9 cellular contexts compared by ENCODE assay signal in the genomic region with DNA sequence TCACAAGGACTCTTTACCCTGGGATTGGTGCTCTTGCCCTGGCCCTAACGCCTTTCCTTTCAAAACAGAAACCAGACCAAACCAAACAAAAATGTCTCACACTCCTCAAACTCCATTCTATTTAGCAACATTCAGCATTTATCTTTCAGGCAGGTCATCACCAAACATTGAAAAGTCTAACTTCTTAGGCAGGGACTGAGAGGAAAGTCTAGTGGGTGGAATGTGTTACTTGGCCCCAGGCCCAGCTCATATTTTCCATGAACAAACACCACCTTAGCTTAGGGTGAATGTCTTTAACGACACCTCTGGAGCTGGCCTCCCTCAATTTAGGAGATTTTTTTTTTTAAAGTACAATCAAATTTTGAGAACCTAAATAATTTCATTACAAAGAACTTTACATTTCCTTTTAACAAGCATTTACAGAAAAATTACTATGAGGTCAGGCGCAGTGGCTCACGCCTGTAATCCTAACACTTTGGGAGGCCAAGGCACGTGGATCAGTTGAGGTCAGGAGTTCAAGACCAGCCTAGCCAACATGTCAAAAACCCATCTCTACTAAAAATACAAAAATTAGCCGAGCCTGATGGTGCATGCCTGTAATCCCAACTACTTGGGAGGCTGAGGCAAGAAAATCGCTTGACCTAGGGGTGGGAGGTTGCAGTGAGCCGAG. TPM values are rescaled to one million over a fixed set of nuclear protein-coding genes. Genes with fewer than 3 reads are reported as not detected.
A peak's percentile ranks its signal among the peaks of the same experiment; 100 is the strongest.
DNase-seq lines count a peak whose midpoint lies in the region; ATAC-seq and FAIRE-seq lines count a peak whose summit lies in the region.
"Had no signal": no experiment of that assay in that cellular context is flagged by ENCODE, and none has a peak within 500 bp of the region (broad histone marks: within the 10 kb centered on the region; RNA-seq: fewer than 3 reads in every experiment).

No MANE protein-coding gene starts in this region.

- peaks cover 5% of the 10 kb centered on the region for H3K4me1 Mint-ChIP-seq in activated CD8-positive, alpha-beta T cell treated with anti-CD3 and anti-CD28 coated beads, Interleukin-2, amount 10 ng/mL, durations not matched to agents 7 days and 5 days (ENCODE audit: low read depth)
- H3K4me1 Mint-ChIP-seq: activated B cell treated with CpG ODN at 0.5 μM for 24 hours had no signal

- FAIRE-seq in RCC 7860 (lab: Jason Lieb, UNC) = no peak

- no peak overlapping the region for H3K4me3 Mint-ChIP-seq in activated CD8-positive, alpha-beta T cell treated with anti-CD3 and anti-CD28 coated beads, Interleukin-2, amount 10 ng/mL, durations not matched to agents 7 days and 5 days
- H3K4me3 Mint-ChIP-seq: activated B cell treated with CpG ODN at 0.5 μM for 24 hours had no signal

- POLR2A ChIA-PET in activated CD8-positive, alpha-beta T cell treated with anti-CD3 and anti-CD28 coated beads, Interleukin-2, amount 10 ng/mL, durations not matched to agents 7 days and 5 days (lab: Charles Lee) = interaction anchor here (0.6 to 1.6 kb wide), 2 partner anchors 10 to 160 kb away, joined by 4 to 6 read pairs; a partner anchor contains a TSS

- CTCF ChIA-PET in activated CD8-positive, alpha-beta T cell treated with anti-CD3 and anti-CD28 coated beads, Interleukin-2, amount 10 ng/mL, durations not matched to agents 7 days and 5 days (lab: Charles Lee) = interaction anchor here (0.9 to 1.8 kb wide), 2 partner anchors 43 to 68 kb away, joined by 3 read pairs; a partner anchor contains a TSS

- ATAC-seq in activated CD8-positive, alpha-beta T cell treated with anti-CD3 and anti-CD28 coated beads, Interleukin-2, amount 10 ng/mL, durations not matched to agents 7 days and 5 days = peak; percentile 79
- peak; percentile 60 for ATAC-seq in left ventricle myocardium superior
- ATAC-seq in GM18517 (IDR thresholded peaks at IDR 0.05; ENCODE audit: unreplicated experiment) = no peak

- H3K27ac Mint-ChIP-seq in activated CD8-positive, alpha-beta T cell treated with anti-CD3 and anti-CD28 coated beads, Interleukin-2, amount 10 ng/mL, durations not matched to agents 7 days and 5 days = peak overlapping the region; percentile 49
- H3K27ac Mint-ChIP-seq: activated B cell treated with CpG ODN at 0.5 μM for 24 hours had no signal

- no peaks in the 10 kb centered on the region for H3K27me3 Mint-ChIP-seq in activated CD8-positive, alpha-beta T cell treated with anti-CD3 and anti-CD28 coated beads, Interleukin-2, amount 10 ng/mL, durations not matched to agents 7 days and 5 days (ENCODE audit: low read depth)
- H3K27me3 Mint-ChIP-seq: activated B cell treated with CpG ODN at 0.5 μM for 24 hours had no signal

- DNase-seq in NCI-H748 (lab: John Stamatoyannopoulos, UW; ENCODE audit: unreplicated experiment) (peak; percentile 1), NCI-H748 treated with DMSO at 0.1 percent for 48 hours (lab: John Stamatoyannopoulos, UW) (no peak), left ventricle myocardium superior (no peak), RCC 7860 (ENCODE audit: low spot score) (no peak)
- DNase-seq in activated CD8-positive, alpha-beta T cell treated with anti-CD3 and anti-CD28 coated beads, Interleukin-2, amount 10 ng/mL, durations not matched to agents 7 days and 5 days = no peak
- DNase-seq in stimulated activated CD8-positive, alpha-beta memory T cell treated with anti-CD3 and anti-CD28 coated beads, Interleukin-4, amount 100 ng/mL, for 24 hours (ENCODE audit: low read depth) = peak; percentile 11
- no peak for DNase-seq in activated CD4-positive, CD25-positive, alpha-beta regulatory T cell treated with anti-CD3 and anti-CD28 coated beads, Interleukin-2, amount 50 U/mL, for 72 hours
- DNase-seq: activated B cell treated with CpG ODN at 0.5 μM for 24 hours had no signal

- intact Hi-C loops in left ventricle myocardium superior (cut with micrococcal nuclease) = no loop called here

- no peaks in the 10 kb centered on the region for H3K9me3 Mint-ChIP-seq in activated CD8-positive, alpha-beta T cell treated with anti-CD3 and anti-CD28 coated beads, Interleukin-2, amount 10 ng/mL, durations not matched to agents 7 days and 5 days (ENCODE audit: insufficient read depth)
- H3K9me3 Mint-ChIP-seq: activated B cell treated with CpG ODN at 0.5 μM for 24 hours had no signal

- H3K36me3 Mint-ChIP-seq in activated CD8-positive, alpha-beta T cell treated with anti-CD3 and anti-CD28 coated beads, Interleukin-2, amount 10 ng/mL, durations not matched to agents 7 days and 5 days (ENCODE audit: low read depth) = no peaks in the 10 kb centered on the region

RNA-seq across cellular contexts. Expression of a gene that starts 10.2 kb away (rescaled TPM):
- 10 to 100 TPM; 25.1 to 29.0 TPM for total RNA-seq in activated CD8-positive, alpha-beta T cell treated with anti-CD3 and anti-CD28 coated beads, Interleukin-2, amount 10 ng/mL, durations not matched to agents 7 days and 5 days
- total RNA-seq in left ventricle myocardium superior = 4.4 TPM

Comparison
In these comparisons a context has a peak if more than half of its experiments do, and no peak if none do; other contexts are left out.
1. DNase-seq: peak in NCI-H748 (single experiment) and stimulated activated CD8-positive, alpha-beta memory T cell treated with anti-CD3 and anti-CD28 coated beads, Interleukin-4, amount 100 ng/mL, for 24 hours (single experiment); none in NCI-H748 treated with DMSO at 0.1 percent for 48 hours (single experiment), activated CD8-positive, alpha-beta T cell treated with anti-CD3 and anti-CD28 coated beads, Interleukin-2, amount 10 ng/mL, durations not matched to agents 7 days and 5 days (single experiment), left ventricle myocardium superior (single experiment), activated CD4-positive, CD25-positive, alpha-beta regulatory T cell treated with anti-CD3 and anti-CD28 coated beads, Interleukin-2, amount 50 U/mL, for 72 hours (single experiment) and RCC 7860 (single experiment).